9 cellular contexts compared by ENCODE assay signal in genomic region chr6:135722679-135723078, GRCh38.
DNase-seq lines count a peak whose midpoint lies in the region; ATAC-seq and TF ChIP-seq lines count a peak whose summit lies in the region.
"Had no signal": no experiment of that assay in that cellular context is flagged by ENCODE, and none has a peak within 500 bp of the region (broad histone marks: within the 10 kb centered on the region; RNA-seq: fewer than 3 reads in every experiment).

No MANE protein-coding gene starts in this region.

- H3K36me3 ChIP-seq in RWPE2 (ENCODE audit: low read depth) = no peaks in the 10 kb centered on the region
- no peaks in the 10 kb centered on the region for H3K36me3 ChIP-seq in hepatocyte (replicated peaks; ENCODE audit: insufficient read depth, low read depth)
- H3K36me3 ChIP-seq: neutrophil had no signal

- H3K79me2 ChIP-seq in hepatocyte = no peaks in the 10 kb centered on the region

- H3K4me3 ChIP-seq in RWPE2 (ENCODE audit: severe bottlenecking) (no peak overlapping the region), hepatocyte (no peak overlapping the region)

- no peaks in the 10 kb centered on the region for H3K27me3 ChIP-seq in RWPE2 (ENCODE audit: insufficient read depth, poor library complexity, severe bottlenecking)
- no peaks in the 10 kb centered on the region for H3K27me3 ChIP-seq in hepatocyte
- H3K27me3 ChIP-seq: neutrophil had no signal

- H4K20me1 ChIP-seq in hepatocyte (ENCODE audit: insufficient read depth, poor library complexity, severe bottlenecking) = no peaks in the 10 kb centered on the region

- H3K9me2 ChIP-seq in hepatocyte (replicated peaks; ENCODE audit: insufficient read depth) = no peaks in the 10 kb centered on the region

- DNase-seq in AG08395 (ENCODE audit: low spot score) = peak; percentile 76
- peak; percentile 67 for DNase-seq in RWPE2 (ENCODE audit: low spot score)
- DNase-seq in hepatocyte (ENCODE audit: low spot score) = peak; percentile 68
- DNase-seq in NCI-H1436 (lab: John Stamatoyannopoulos, UW) = no peak
- no peak for DNase-seq in NCI-H187 treated with DMSO at 0.1 percent for 48 hours (lab: John Stamatoyannopoulos, UW)

- TF ChIP-seq CTCF in RWPE2 (IDR thresholded peaks at IDR 0.05; ENCODE audit: poor library complexity, severe bottlenecking) = no peak
- no peak for TF ChIP-seq CTCF in hepatocyte (IDR thresholded peaks at IDR 0.05; ENCODE audit: poor library complexity)

- H3K4me2 ChIP-seq in hepatocyte = peak overlapping the region; percentile 33

- H2AFZ ChIP-seq in hepatocyte = peak overlapping the region; percentile 22

- peak overlapping the region; percentile 52 for H3K27ac ChIP-seq in RWPE2 (ENCODE audit: poor library complexity, severe bottlenecking)
- peak overlapping the region; percentile 84 for H3K27ac ChIP-seq in hepatocyte
- H3K27ac ChIP-seq: neutrophil had no signal

- H3K9me3 ChIP-seq in RWPE2 (ENCODE audit: severe bottlenecking) (peaks cover 2% of the 10 kb centered on the region), hepatocyte (ENCODE audit: low read depth) (no peaks in the 10 kb centered on the region)
- H3K9me3 ChIP-seq: neutrophil had no signal

- WGBS in hepatocyte (ENCODE audit: low lambda C conversion rate, missing lambda C conversion rate) = 56% methylated on average over 5 of the region's 5 CpGs

- peak; percentile 60 for ATAC-seq in GM21825 (IDR thresholded peaks at IDR 0.05; ENCODE audit: unreplicated experiment)
- peak; percentile 99 for ATAC-seq in RWPE2 (ENCODE audit: low read depth)
- ATAC-seq in HG03565 (IDR thresholded peaks at IDR 0.05; ENCODE audit: unreplicated experiment) = no peak
- ATAC-seq in HG02852 (IDR thresholded peaks at IDR 0.05; ENCODE audit: unreplicated experiment) = no peak

- H3K4me1 ChIP-seq in RWPE2 (ENCODE audit: insufficient read depth, poor library complexity, severe bottlenecking) (peaks cover 17% of the 10 kb centered on the region), hepatocyte (ENCODE audit: insufficient read depth) (no peaks in the 10 kb centered on the region)

Comparison
In these comparisons a context has a peak if more than half of its experiments do, and no peak if none do; other contexts are left out.
1. DNase-seq: peak in AG08395 (single experiment), RWPE2 (single experiment) and hepatocyte (single experiment); none in NCI-H1436 (single experiment) and NCI-H187 treated with DMSO at 0.1 percent for 48 hours (single experiment).
2. ATAC-seq: peak in GM21825 (single experiment) and RWPE2 (single experiment); none in HG03565 (single experiment) and HG02852 (single experiment).